In the genomic region with DNA sequence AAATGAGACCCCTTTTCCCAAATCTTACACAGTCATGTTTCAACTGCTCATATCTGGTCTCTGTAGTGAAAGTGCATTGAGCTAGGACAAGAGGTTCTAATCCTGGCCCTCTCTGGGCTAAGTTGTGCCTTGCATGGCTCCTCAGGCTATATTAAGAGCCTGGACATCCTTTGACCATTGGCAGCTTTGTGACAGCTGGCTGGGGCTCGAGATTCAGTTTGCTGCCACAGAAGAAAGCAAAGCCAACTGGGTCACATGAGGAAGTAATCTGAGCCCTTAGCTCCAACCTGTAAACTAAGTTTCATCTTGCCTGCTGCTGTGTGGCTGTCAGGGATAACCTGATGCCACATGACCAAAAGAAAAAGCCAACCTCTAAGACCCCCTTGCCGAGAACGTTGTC, we compare ENCODE assay signal across 12 cellular contexts. TPM values are rescaled to one million over a fixed set of nuclear protein-coding genes. Genes with fewer than 3 reads are reported as not detected.
DNase-seq lines count a peak whose midpoint lies in the region; ATAC-seq, FAIRE-seq and TF ChIP-seq lines count a peak whose summit lies in the region.
"Had no signal": no experiment of that assay in that cellular context is flagged by ENCODE, and none has a peak within 500 bp of the region (broad histone marks: within the 10 kb centered on the region; RNA-seq: fewer than 3 reads in every experiment).

No MANE protein-coding gene starts in this region.

- H3K79me2 ChIP-seq in OCI-LY3 (ENCODE audit: low read length): no peaks in the 10 kb centered on the region

- H3K4me3 ChIP-seq in OCI-LY3 (ENCODE audit: low read length) (peak overlapping the region; percentile 17; the same call in 1 of the 2 replicates), gastroesophageal sphincter (no peak overlapping the region), prostate gland (no peak overlapping the region), transverse colon (no peak overlapping the region)
- H3K4me3 ChIP-seq: cardiac muscle cell, GM23248 had no signal

- H4K20me1 ChIP-seq in OCI-LY3 (ENCODE audit: insufficient read depth, low read length): no peaks in the 10 kb centered on the region

- H3K27ac ChIP-seq in OCI-LY3 (ENCODE audit: low read length) (no peak overlapping the region), gastroesophageal sphincter (no peak overlapping the region), prostate gland (no peak overlapping the region), transverse colon (no peak overlapping the region)
- H3K27ac ChIP-seq: cardiac muscle cell, GM23248 had no signal

- DNase-seq in G401 (ENCODE audit: low spot score) (peak; percentile 62), prostate gland (ENCODE audit: low spot score) (peak; percentile 65), transverse colon (no peak), HTR-8/SVneo (ENCODE audit: insufficient read length, low spot score) (no peak), urothelium cell line (ENCODE audit: low spot score) (no peak)
- DNase-seq: GM23248, NCI-H226, trophoblast cell had no signal

- H3K27me3 ChIP-seq in OCI-LY3 (ENCODE audit: low read depth, low read length) (no peaks in the 10 kb centered on the region), gastroesophageal sphincter (no peaks in the 10 kb centered on the region), prostate gland (replicated peaks; ENCODE audit: insufficient read depth) (no peaks in the 10 kb centered on the region), transverse colon (no peaks in the 10 kb centered on the region)

- H3K4me2 ChIP-seq in OCI-LY3 (ENCODE audit: low read length): peak overlapping the region; percentile 34

- H3K4me1 ChIP-seq in OCI-LY3 (ENCODE audit: low read length) (peaks cover 10% of the 10 kb centered on the region), gastroesophageal sphincter (peaks cover 0 to 12% (median 0%) of the 10 kb centered on the region in 3 donors), prostate gland (replicated peaks) (no peaks in the 10 kb centered on the region), transverse colon (no peaks in the 10 kb centered on the region)

- no peak for TF ChIP-seq POLR2A in gastroesophageal sphincter (IDR thresholded peaks at IDR 0.05)
- no peak for TF ChIP-seq POLR2A in prostate gland (IDR thresholded peaks at IDR 0.05)
- no peak for TF ChIP-seq POLR2A in transverse colon (IDR thresholded peaks at IDR 0.05)

- FAIRE-seq in HTR-8/SVneo (lab: Jason Lieb, UNC) (no peak), urothelium cell line (lab: Jason Lieb, UNC) (no peak)

- H3K36me3 ChIP-seq in OCI-LY3 (replicated peaks; ENCODE audit: low read depth, low read length) (no peaks in the 10 kb centered on the region), gastroesophageal sphincter (no peaks in the 10 kb centered on the region), prostate gland (no peaks in the 10 kb centered on the region), transverse colon (no peaks in the 10 kb centered on the region)
- H3K36me3 ChIP-seq: cardiac muscle cell had no signal

- no peak for TF ChIP-seq CTCF in OCI-LY3 (IDR thresholded peaks at IDR 0.05; ENCODE audit: low read depth, low read length)
- TF ChIP-seq CTCF in gastroesophageal sphincter (IDR thresholded peaks at IDR 0.05): no peak
- TF ChIP-seq CTCF in prostate gland (IDR thresholded peaks at IDR 0.05): no peak
- TF ChIP-seq CTCF in transverse colon (IDR thresholded peaks at IDR 0.05): no peak

- in situ Hi-C loops in G401 (cut with HindIII; ENCODE audit: low sequenced_read_pairs) (no loop called here), transverse colon (cut with MboI; ENCODE audit: low pct_ligation_motif_present in 1 of 4, low pct_unique_long_range_greater_than_20kb in 1 of 4, low sequenced_read_pairs in 3 of 4) (no loop called here)

- ATAC-seq in gastroesophageal sphincter (peak; percentile 65), GM18868 (IDR thresholded peaks at IDR 0.05; ENCODE audit: unreplicated experiment) (no peak)

- 42% methylated on average over 2 of the region's 3 CpGs for WGBS in gastroesophageal sphincter (ENCODE audit: low coverage in 1 of 2), 2 donors
- WGBS in prostate gland: 21% methylated on average over 3 of the region's 3 CpGs
- WGBS in transverse colon (ENCODE audit: low coverage in 1 of 2), 2 donors: 50% methylated on average over 3 of the region's 3 CpGs; no CpG with 5 or more reads in 1 of the 2 donors

- no peak overlapping the region for H3K9ac ChIP-seq in OCI-LY3 (ENCODE audit: low read length)
- H3K9ac ChIP-seq: GM23248 had no signal

- no peaks in the 10 kb centered on the region for H3K9me3 ChIP-seq in OCI-LY3 (ENCODE audit: insufficient read depth, low read length)
- no peaks in the 10 kb centered on the region for H3K9me3 ChIP-seq in gastroesophageal sphincter
- no peaks in the 10 kb centered on the region for H3K9me3 ChIP-seq in prostate gland
- no peaks in the 10 kb centered on the region for H3K9me3 ChIP-seq in transverse colon

- H2AFZ ChIP-seq in OCI-LY3 (ENCODE audit: low read depth, low read length): peak overlapping the region; percentile 72
- H2AFZ ChIP-seq: GM23248 had no signal

- intact Hi-C loops in prostate gland (cut with DNase I): no loop called here
- intact Hi-C loops in transverse colon (cut with DNase I; ENCODE audit: low total_unique reads): no loop called here

- TF ChIP-seq EP300 in gastroesophageal sphincter (IDR thresholded peaks at IDR 0.05) (no peak), transverse colon (IDR thresholded peaks at IDR 0.05; ENCODE audit: low read depth) (no peak)

RNA-seq across cellular contexts. Expression of gene JADE1, which starts 51.8 kb away (rescaled TPM):
- 17.5 and 34.5 TPM in 2 replicates for total RNA-seq in G401 (2014; rRNA removed; shearing (Covaris generic))
- total RNA-seq in gastroesophageal sphincter (100 to 1,000 TPM in 1 of 4 donors, 10 to 100 TPM in 3; 45.5 to 112 (median 63.5) TPM), prostate gland (10 to 100 TPM; 31.6 to 33.9 TPM), transverse colon (10 to 100 TPM in 3 of 4 donors, 1 to 10 TPM in 1; 7.8 to 15.9 (median 13.9) TPM)

Comparison
In these comparisons a context has a peak if more than half of its experiments do, and no peak if none do; other contexts are left out.
1. DNase-seq: peak in G401 (single experiment) and prostate gland (single experiment); none in transverse colon (single experiment), HTR-8/SVneo (single experiment) and urothelium cell line (single experiment).